Comparison of ENCODE assay signal across 17 cellular contexts in genomic region chr4:726816-727215, GRCh38. TPM values are rescaled to one million over a fixed set of nuclear protein-coding genes. Genes with fewer than 3 reads are reported as not detected.
DNase-seq lines count a peak whose midpoint lies in the region; ATAC-seq and TF ChIP-seq lines count a peak whose summit lies in the region.
"Had no signal": no experiment of that assay in that cellular context is flagged by ENCODE, and none has a peak within 500 bp of the region (broad histone marks: within the 10 kb centered on the region; RNA-seq: fewer than 3 reads in every experiment).

No MANE protein-coding gene starts in this region.

- H3K4me1 ChIP-seq in cardiac muscle cell (ENCODE audit: low read depth) (no peaks in the 10 kb centered on the region), right atrium auricular region (peaks cover 0 to 19% of the 10 kb centered on the region in 2 donors)
- H3K4me1 ChIP-seq: pancreas had no signal

- H3K9me3 ChIP-seq in cardiac muscle cell (ENCODE audit: low read depth) (no peaks in the 10 kb centered on the region), right atrium auricular region (no peaks in the 10 kb centered on the region)
- H3K9me3 ChIP-seq: lower lobe of right lung, MG63, pancreas, testis had no signal

- H3K27ac Mint-ChIP-seq in stimulated activated effector memory CD8-positive, alpha-beta T cell treated with anti-CD3 and anti-CD28 coated beads, Interleukin-12 subunit alpha, Interleukin-12 subunit beta, amount 100 ng/mL, for 72 hours = no peak overlapping the region
- H3K27ac Mint-ChIP-seq: activated naive CD4-positive, alpha-beta T cell treated with anti-CD3 and anti-CD28 coated beads, Interleukin-2, amount 10 ng/mL, durations not matched to agents 7 days and 5 days had no signal

- ATAC-seq in stimulated activated effector memory CD8-positive, alpha-beta T cell treated with anti-CD3 and anti-CD28 coated beads, Interleukin-12 subunit alpha, Interleukin-12 subunit beta, amount 100 ng/mL, for 72 hours = no peak

- TF ChIP-seq CTCF in cardiac muscle cell (IDR thresholded peaks at IDR 0.05; ENCODE audit: low read depth, low read length) = no peak
- no peak for TF ChIP-seq CTCF in right atrium auricular region (IDR thresholded peaks at IDR 0.05)
- TF ChIP-seq CTCF in brain microvascular endothelial cell (IDR thresholded peaks at IDR 0.05; ENCODE audit: low read depth, low read length, missing control alignments) = no peak

- H3K4me3 ChIP-seq in cardiac muscle cell (no peak overlapping the region), right atrium auricular region (no peak overlapping the region), brain microvascular endothelial cell (ENCODE audit: low read depth, low read length) (no peak overlapping the region)
- H3K4me3 ChIP-seq: hepatocyte, lower lobe of right lung, MG63, pancreas, testis had no signal

- DNase-seq in cardiac muscle cell (ENCODE audit: low read depth in 1 of 2, low spot score in 1 of 2) = no peak
- no peak for DNase-seq in right atrium auricular region (ENCODE audit: low spot score)
- DNase-seq in caudate nucleus (lab: John Stamatoyannopoulos, UW) = peak in 6 of 61 donors; percentile 30 to 76 (median 36)
- DNase-seq in myocyte (ENCODE audit: low read depth) = peak; percentile 24
- DNase-seq in kidney glomerular epithelial cell (lab: John Stamatoyannopoulos, UW) = no peak
- DNase-seq in brain microvascular endothelial cell = no peak
- no peak for DNase-seq in HuH-7 (ENCODE audit: low spot score)
- no peak for DNase-seq in stimulated activated effector memory CD8-positive, alpha-beta T cell treated with anti-CD3 and anti-CD28 coated beads, Interleukin-12 subunit alpha, Interleukin-12 subunit beta, amount 100 ng/mL, for 72 hours (ENCODE audit: low spot score in 2 of 2)
- DNase-seq: activated naive CD4-positive, alpha-beta T cell treated with anti-CD3 and anti-CD28 coated beads, Interleukin-2, amount 10 ng/mL, durations not matched to agents 7 days and 5 days; lower lobe of right lung; MG63; stimulated activated CD4-positive, alpha-beta T cell treated with anti-CD3 and anti-CD28 coated beads, Interleukin-15, amount 100 ng/mL, for 24 hours; testis had no signal

- peaks cover 33% of the 10 kb centered on the region for H3K4me1 Mint-ChIP-seq in stimulated activated effector memory CD8-positive, alpha-beta T cell treated with anti-CD3 and anti-CD28 coated beads, Interleukin-12 subunit alpha, Interleukin-12 subunit beta, amount 100 ng/mL, for 72 hours
- H3K4me1 Mint-ChIP-seq: activated naive CD4-positive, alpha-beta T cell treated with anti-CD3 and anti-CD28 coated beads, Interleukin-2, amount 10 ng/mL, durations not matched to agents 7 days and 5 days had no signal

- in situ Hi-C loops in brain microvascular endothelial cell (cut with HindIII; ENCODE audit: low pct_ligation_motif_present, low sequenced_read_pairs) = no loop called here

- peaks cover 11% of the 10 kb centered on the region for H3K36me3 Mint-ChIP-seq in stimulated activated effector memory CD8-positive, alpha-beta T cell treated with anti-CD3 and anti-CD28 coated beads, Interleukin-12 subunit alpha, Interleukin-12 subunit beta, amount 100 ng/mL, for 72 hours

- no peaks in the 10 kb centered on the region for H3K36me3 ChIP-seq in cardiac muscle cell
- H3K36me3 ChIP-seq in right atrium auricular region = peaks cover 13% of the 10 kb centered on the region
- H3K36me3 ChIP-seq in brain microvascular endothelial cell (replicated peaks) = peaks cover 15% of the 10 kb centered on the region

- no peak overlapping the region for H3K4me3 Mint-ChIP-seq in stimulated activated effector memory CD8-positive, alpha-beta T cell treated with anti-CD3 and anti-CD28 coated beads, Interleukin-12 subunit alpha, Interleukin-12 subunit beta, amount 100 ng/mL, for 72 hours
- H3K4me3 Mint-ChIP-seq: activated naive CD4-positive, alpha-beta T cell treated with anti-CD3 and anti-CD28 coated beads, Interleukin-2, amount 10 ng/mL, durations not matched to agents 7 days and 5 days; central memory CD8-positive, alpha-beta T cell had no signal

- H3K27me3 ChIP-seq in cardiac muscle cell = no peaks in the 10 kb centered on the region
- no peaks in the 10 kb centered on the region for H3K27me3 ChIP-seq in right atrium auricular region
- H3K27me3 ChIP-seq in brain microvascular endothelial cell (replicated peaks) = no peaks in the 10 kb centered on the region
- H3K27me3 ChIP-seq: hepatocyte, MG63, pancreas, testis had no signal

- H3K9me3 Mint-ChIP-seq in stimulated activated effector memory CD8-positive, alpha-beta T cell treated with anti-CD3 and anti-CD28 coated beads, Interleukin-12 subunit alpha, Interleukin-12 subunit beta, amount 100 ng/mL, for 72 hours = no peaks in the 10 kb centered on the region
- H3K9me3 Mint-ChIP-seq: activated naive CD4-positive, alpha-beta T cell treated with anti-CD3 and anti-CD28 coated beads, Interleukin-2, amount 10 ng/mL, durations not matched to agents 7 days and 5 days; central memory CD8-positive, alpha-beta T cell had no signal

- H3K27ac ChIP-seq in cardiac muscle cell = peak overlapping the region; percentile 51
- H3K27ac ChIP-seq in right atrium auricular region = no peak overlapping the region
- peak overlapping the region; percentile 26 for H3K27ac ChIP-seq in caudate nucleus (ENCODE audit: low read depth, low read length)
- H3K27ac ChIP-seq in brain microvascular endothelial cell = no peak overlapping the region
- H3K27ac ChIP-seq: hepatocyte, lower lobe of right lung, pancreas had no signal

RNA-seq across cellular contexts. Expression of gene PCGF3, which starts 21.2 kb away (rescaled TPM):
- total RNA-seq in cardiac muscle cell = 59.6 and 118 TPM in 2 replicates
- 28.1 and 32.8 TPM in 2 replicates for polyA plus RNA-seq in cardiac muscle cell
- total RNA-seq in right atrium auricular region = 10 to 100 TPM; 17.9 to 22.6 TPM
- total RNA-seq in myocyte = 79.0 and 93.6 TPM in 2 replicates
- 57.5 TPM for polyA plus RNA-seq in myocyte (2012)

RNA-seq across cellular contexts. Expression of gene SLC49A3, which starts 37.9 kb away (rescaled TPM):
- total RNA-seq in cardiac muscle cell (0.42 and 1.9 TPM in 2 replicates), right atrium auricular region (10 to 100 TPM in 1 of 2 donors, 1 to 10 TPM in 1; 10.0 to 12.0 TPM), myocyte (0.10 TPM in 1 of 2 replicates, not detected in the other)
- 0.47 and 2.3 TPM in 2 replicates for polyA plus RNA-seq in cardiac muscle cell
- 0.91 TPM for polyA plus RNA-seq in myocyte (2012)
- total RNA-seq: SK-MEL-5 had no signal

RNA-seq across cellular contexts. Expression of gene MYL5, which starts 52.5 kb away (rescaled TPM):
- total RNA-seq in cardiac muscle cell = 27.3 and 40.5 TPM in 2 replicates
- polyA plus RNA-seq in cardiac muscle cell = 33.8 and 42.7 TPM in 2 replicates
- 1 to 10 TPM; 3.2 to 3.6 TPM for total RNA-seq in right atrium auricular region
- total RNA-seq in myocyte = 510 and 575 TPM in 2 replicates
- polyA plus RNA-seq in myocyte (2012) = 90.4 TPM

RNA-seq across cellular contexts. Expression of gene ATP5ME, which starts 52.7 kb away (rescaled TPM):
- total RNA-seq in cardiac muscle cell (177 and 254 TPM in 2 replicates), right atrium auricular region (100 to 1,000 TPM in 1 of 2 donors, 10 to 100 TPM in 1; 85.1 to 265 TPM), myocyte (69.9 and 197 TPM in 2 replicates)
- 1,150 and 1,438 TPM in 2 replicates for polyA plus RNA-seq in cardiac muscle cell
- 842 TPM for polyA plus RNA-seq in myocyte (2012)

Comparison
In these comparisons a context has a peak if more than half of its experiments do, and no peak if none do; other contexts are left out.
1. H3K27ac ChIP-seq: peak in cardiac muscle cell (single experiment) and caudate nucleus (single experiment); none in right atrium auricular region (0 of 2) and brain microvascular endothelial cell (single experiment).
2. RNA of gene MYL5, which starts 52.5 kb away (total RNA-seq): 510 to 575 TPM in myocyte; 27.3 to 40.5 TPM in cardiac muscle cell and 3.2 to 3.6 TPM in right atrium auricular region; every median in the first group is over 10 times any median in the second.